ENCODE assay signal across 7 cellular contexts in genomic region chr6:83859410-83860346, GRCh38. TPM values are rescaled to one million over a fixed set of nuclear protein-coding genes. Genes with fewer than 3 reads are reported as not detected.
DNase-seq lines count a peak whose midpoint lies in the region; ATAC-seq and TF ChIP-seq lines count a peak whose summit lies in the region.

TSS of gene CYB5R4 (plus strand) at chr6:83859689. CDS start at chr6:83859783, 94 bp downstream.

- 2% methylated on average over 51 of the region's 53 CpGs for WGBS in hepatocyte (ENCODE audit: low lambda C conversion rate, missing lambda C conversion rate)

- H3K36me3 ChIP-seq in hepatocyte (replicated peaks; ENCODE audit: insufficient read depth, low read depth): no peaks in the 10 kb centered on the region

- H3K79me2 ChIP-seq in hepatocyte: peaks cover 42% of the 10 kb centered on the region

- H3K4me2 ChIP-seq in hepatocyte: peak within 1 kb of the TSS; percentile 84

- H3K4me1 ChIP-seq in hepatocyte (ENCODE audit: insufficient read depth): peaks cover 4% of the 10 kb centered on the region

- no peaks in the 10 kb centered on the region for H3K9me3 ChIP-seq in hepatocyte (ENCODE audit: low read depth)

- H3K4me3 ChIP-seq in hepatocyte: peak within 1 kb of the TSS; percentile 76

- H3K9me2 ChIP-seq in hepatocyte (replicated peaks; ENCODE audit: insufficient read depth): no peaks in the 10 kb centered on the region

- peak within 1 kb of the TSS; percentile 77 for H3K27ac ChIP-seq in hepatocyte

- peak within 1 kb of the TSS; percentile 95 for H2AFZ ChIP-seq in hepatocyte

- DNase-seq in NCI-H2081 (lab: John Stamatoyannopoulos, UW) (peak; percentile 86 to 88), T1000 (lab: John Stamatoyannopoulos, UW) (peak; percentile 94), astrocyte of the hippocampus (ENCODE audit: low read depth, low spot score) (peak; percentile 98), hepatocyte (ENCODE audit: low spot score) (peak; percentile 98), retina (peak; percentile 96)

- H4K20me1 ChIP-seq in hepatocyte (ENCODE audit: insufficient read depth, poor library complexity, severe bottlenecking): no peaks in the 10 kb centered on the region

- peak; percentile 46 for TF ChIP-seq CTCF in hepatocyte (IDR thresholded peaks at IDR 0.05; ENCODE audit: poor library complexity)

- ATAC-seq in GM18508 (IDR thresholded peaks at IDR 0.05; ENCODE audit: insufficient read depth, unreplicated experiment) (peak; percentile 91), HG03025 (IDR thresholded peaks at IDR 0.05; ENCODE audit: low FRiP score, unreplicated experiment) (peak; percentile 99)

- H3K27me3 ChIP-seq in hepatocyte: peaks cover 15% of the 10 kb centered on the region

RNA-seq across cellular contexts. Expression of gene CYB5R4, which starts in this region (rescaled TPM):
- 10.3 and 12.6 TPM in 2 replicates for total RNA-seq in hepatocyte
- 10.4 and 10.7 TPM in 2 replicates for polyA plus RNA-seq in hepatocyte

Comparison
In these comparisons a context has a peak if more than half of its experiments do, and no peak if none do; other contexts are left out.
1. Peak in every context shown above with its lines: DNase-seq, ATAC-seq, H3K4me3 ChIP-seq and H3K27ac ChIP-seq.